In genomic region chr22:20567371-20567847, GRCh38 we compare ENCODE assay signal across 8 cellular contexts. TPM values are rescaled to one million over a fixed set of nuclear protein-coding genes. Genes with fewer than 3 reads are reported as not detected.
DNase-seq lines count a peak whose midpoint lies in the region; ATAC-seq and TF ChIP-seq lines count a peak whose summit lies in the region.

No MANE protein-coding gene starts in this region.

- no peaks in the 10 kb centered on the region for H3K9me3 ChIP-seq in muscle layer of colon (ENCODE audit: low read length)

- DNase-seq in AG08395 (ENCODE audit: low spot score) (peak; percentile 60), DMS53 (lab: John Stamatoyannopoulos, UW) (no peak), NCI-H2227 (lab: John Stamatoyannopoulos, UW; ENCODE audit: unreplicated experiment) (no peak)
- no peak for DNase-seq in central memory CD8-positive, alpha-beta T cell (ENCODE audit: low spot score in 2 of 2)

- H3K27ac ChIP-seq in muscle layer of colon (ENCODE audit: low read depth, low read length): peak overlapping the region; percentile 27

- H3K9ac ChIP-seq in muscle layer of colon (ENCODE audit: low read length): no peak overlapping the region

- no peak for ATAC-seq in central memory CD8-positive, alpha-beta T cell (replicated peaks; ENCODE audit: extremely low read depth, poor library complexity, severe bottlenecking)
- no peak for ATAC-seq in GM18505 (IDR thresholded peaks at IDR 0.05; ENCODE audit: unreplicated experiment)
- ATAC-seq in HG02610 (IDR thresholded peaks at IDR 0.05; ENCODE audit: unreplicated experiment): no peak

- no peaks in the 10 kb centered on the region for H3K9me3 Mint-ChIP-seq in IgD-negative memory B cell
- no peaks in the 10 kb centered on the region for H3K9me3 Mint-ChIP-seq in central memory CD8-positive, alpha-beta T cell

- H3K27me3 Mint-ChIP-seq in IgD-negative memory B cell: no peaks in the 10 kb centered on the region
- H3K27me3 Mint-ChIP-seq in central memory CD8-positive, alpha-beta T cell: no peaks in the 10 kb centered on the region

- H3K27me3 ChIP-seq in muscle layer of colon (ENCODE audit: control insufficient read depth in 1 of 2, insufficient read depth in 2 of 2, low read length in 2 of 2): no peaks in the 10 kb centered on the region

- TF ChIP-seq POLR2A in GM18505 (IDR thresholded peaks at IDR 0.05; ENCODE audit: borderline replicate concordance, extremely low read depth, insufficient read depth, insufficient read length): no peak

- no peak overlapping the region for H3K4me3 ChIP-seq in muscle layer of colon (ENCODE audit: low read depth in 1 of 2, low read length in 2 of 2)

- peak overlapping the region; percentile 63 to 73 (median 65) for H3K27ac Mint-ChIP-seq in IgD-negative memory B cell
- H3K27ac Mint-ChIP-seq in central memory CD8-positive, alpha-beta T cell (ENCODE audit: low read depth): peak overlapping the region; percentile 94

- peaks cover 11 to 16% (median 12%) of the 10 kb centered on the region in 3 donors for H3K4me1 Mint-ChIP-seq in IgD-negative memory B cell
- H3K4me1 Mint-ChIP-seq in central memory CD8-positive, alpha-beta T cell: peaks cover 91% of the 10 kb centered on the region

- peaks cover 73% of the 10 kb centered on the region for H3K36me3 ChIP-seq in muscle layer of colon (ENCODE audit: insufficient read depth, low read length)

- H3K36me3 Mint-ChIP-seq in IgD-negative memory B cell: no peaks in the 10 kb centered on the region
- peaks cover 76% of the 10 kb centered on the region for H3K36me3 Mint-ChIP-seq in central memory CD8-positive, alpha-beta T cell (ENCODE audit: insufficient read depth)

- H3K4me3 Mint-ChIP-seq in IgD-negative memory B cell: no peak overlapping the region
- peak overlapping the region; percentile 82 for H3K4me3 Mint-ChIP-seq in central memory CD8-positive, alpha-beta T cell

- H3K4me1 ChIP-seq in muscle layer of colon (ENCODE audit: insufficient read depth, low read length): peaks cover 33% of the 10 kb centered on the region

RNA-seq across cellular contexts. Expression of gene MED15, which starts 60.0 kb away (rescaled TPM):
- polyA plus RNA-seq in IgD-negative memory B cell: 50.2 TPM
